Comparison of ENCODE assay signal across 11 cellular contexts in genomic region chr18:8478968-8479370, GRCh38.
"Had no signal": no experiment of that assay in that cellular context is flagged by ENCODE, and none has a peak within 500 bp of the region (broad histone marks: within the 10 kb centered on the region; RNA-seq: fewer than 3 reads in every experiment).

No MANE protein-coding gene starts in this region.

- H3K4me3 Mint-ChIP-seq: activated CD4-positive, alpha-beta T cell treated with anti-CD3 and anti-CD28 coated beads, Interleukin-2, amount 10 ng/mL, durations not matched to agents 7 days and 5 days; activated T-helper 17 cell treated with anti-CD3 and anti-CD28 coated beads, Interleukin-2, amount 50 U/mL, for 72 hours; stimulated activated memory B cell treated with anti-CD40 and anti-IgM and Interleukin-4, amounts not matched to agents 10 μg/mL and 1 μg/mL and 100 μg/mL, for 72 hours had no signal

- H3K36me3 ChIP-seq: adrenal gland, neutrophil, spleen, transverse colon had no signal

- H3K36me3 Mint-ChIP-seq: stimulated activated memory B cell treated with anti-CD40 and anti-IgM and Interleukin-4, amounts not matched to agents 10 μg/mL and 1 μg/mL and 100 μg/mL, for 72 hours had no signal

- H3K4me1 ChIP-seq: adrenal gland, psoas muscle, spleen, transverse colon had no signal

- DNase-seq: central memory CD4-positive, alpha-beta T cell; cortex of kidney had no signal

- H3K9me3 Mint-ChIP-seq: activated CD4-positive, alpha-beta T cell treated with anti-CD3 and anti-CD28 coated beads, Interleukin-2, amount 10 ng/mL, durations not matched to agents 7 days and 5 days; activated T-helper 17 cell treated with anti-CD3 and anti-CD28 coated beads, Interleukin-2, amount 50 U/mL, for 72 hours; stimulated activated memory B cell treated with anti-CD40 and anti-IgM and Interleukin-4, amounts not matched to agents 10 μg/mL and 1 μg/mL and 100 μg/mL, for 72 hours had no signal

- H3K4me1 Mint-ChIP-seq: activated CD4-positive, alpha-beta T cell treated with anti-CD3 and anti-CD28 coated beads, Interleukin-2, amount 10 ng/mL, durations not matched to agents 7 days and 5 days had no signal

- H3K27ac Mint-ChIP-seq: activated CD4-positive, alpha-beta T cell treated with anti-CD3 and anti-CD28 coated beads, Interleukin-2, amount 10 ng/mL, durations not matched to agents 7 days and 5 days; activated T-helper 17 cell treated with anti-CD3 and anti-CD28 coated beads, Interleukin-2, amount 50 U/mL, for 72 hours; stimulated activated memory B cell treated with anti-CD40 and anti-IgM and Interleukin-4, amounts not matched to agents 10 μg/mL and 1 μg/mL and 100 μg/mL, for 72 hours had no signal

- H3K27me3 ChIP-seq: adrenal gland, neutrophil, transverse colon had no signal

- H3K4me3 ChIP-seq: adrenal gland, psoas muscle, spleen, transverse colon had no signal

- H3K27ac ChIP-seq: adrenal gland, epithelial cell of prostate, neutrophil, psoas muscle, spleen, transverse colon had no signal

- H3K9me3 ChIP-seq: adrenal gland, neutrophil, psoas muscle, spleen, transverse colon had no signal
